Comparison of ENCODE assay signal across 21 cellular contexts in the genomic region with DNA sequence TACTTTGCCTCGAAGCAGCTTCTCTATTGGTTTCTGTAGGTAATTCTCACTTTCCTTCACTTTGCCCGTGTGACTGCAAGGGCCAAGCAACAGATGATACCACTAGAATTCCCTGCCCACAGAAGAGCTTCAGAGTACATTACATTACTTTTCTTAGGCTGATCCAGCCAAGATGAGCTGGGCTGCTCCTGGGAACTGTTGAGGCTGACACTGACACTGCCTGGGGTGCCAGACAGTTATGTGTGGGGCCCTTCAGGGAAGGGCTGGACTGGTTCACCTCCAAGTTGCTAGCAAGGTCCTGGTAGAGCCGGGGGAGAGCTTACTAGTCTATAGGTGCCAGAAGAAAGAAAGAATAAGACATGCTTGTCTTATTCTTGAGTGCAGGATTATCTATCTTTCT. TPM values are rescaled to one million over a fixed set of nuclear protein-coding genes. Genes with fewer than 3 reads are reported as not detected.
"Had no signal": no experiment of that assay in that cellular context is flagged by ENCODE, and none has a peak within 500 bp of the region (broad histone marks: within the 10 kb centered on the region; RNA-seq: fewer than 3 reads in every experiment).

No MANE protein-coding gene starts in this region.

- H3K4me1 Mint-ChIP-seq: activated naive CD4-positive, alpha-beta T cell treated with anti-CD3 and anti-CD28 coated beads, Interleukin-2, amount 10 ng/mL, durations not matched to agents 7 days and 5 days; WTC11 had no signal

- H3K4me3 Mint-ChIP-seq: activated CD4-positive, alpha-beta T cell treated with anti-CD3 and anti-CD28 coated beads, Interleukin-2, amount 10 ng/mL, durations not matched to agents 7 days and 5 days; activated naive CD4-positive, alpha-beta T cell treated with anti-CD3 and anti-CD28 coated beads, Interleukin-2, amount 10 ng/mL, durations not matched to agents 7 days and 5 days; activated naive CD8-positive, alpha-beta T cell treated with anti-CD3 and anti-CD28 coated beads, Interleukin-2, amount 50 U/mL, for 24 hours; stimulated activated naive CD8-positive, alpha-beta T cell treated with anti-CD3 and anti-CD28 coated beads, Interleukin-15, Interleukin-2, amounts not matched to agents 100 ng/mL and 50 ng/mL, for 24 hours; T-helper 2 cell treated with Interferon-gamma antibody and Interleukin-4, amounts not matched to agents 5 μg/mL and 100 μg/mL, for 36 hours; WTC11 had no signal

- DNase-seq: activated CD4-positive, alpha-beta T cell treated with anti-CD3 and anti-CD28 coated beads, Interleukin-2, amount 10 ng/mL, durations not matched to agents 7 days and 5 days; activated naive CD4-positive, alpha-beta T cell treated with anti-CD3 and anti-CD28 coated beads, Interleukin-2, amount 10 ng/mL, durations not matched to agents 7 days and 5 days; activated naive CD8-positive, alpha-beta T cell treated with anti-CD3 and anti-CD28 coated beads, Interleukin-2, amount 50 U/mL, for 24 hours; activated T-cell treated with anti-CD3 and anti-CD28 coated beads for 4 hours; effector memory CD4-positive, alpha-beta T cell; hippocampal formation; islet precursor cell; left colon; lower lobe of right lung; stimulated activated CD4-positive, alpha-beta T cell treated with anti-CD3 and anti-CD28 coated beads, Interleukin-2, amount 100 ng/mL, for 24 hours; transverse colon had no signal

- ATAC-seq: activated naive CD8-positive, alpha-beta T cell treated with anti-CD3 and anti-CD28 coated beads, Interleukin-2, amount 50 U/mL, for 24 hours; left colon; lower lobe of right lung; WTC11 had no signal

- H3K27me3 Mint-ChIP-seq: activated CD4-positive, alpha-beta T cell treated with anti-CD3 and anti-CD28 coated beads, Interleukin-2, amount 10 ng/mL, durations not matched to agents 7 days and 5 days; activated naive CD4-positive, alpha-beta T cell treated with anti-CD3 and anti-CD28 coated beads, Interleukin-2, amount 10 ng/mL, durations not matched to agents 7 days and 5 days; activated naive CD8-positive, alpha-beta T cell treated with anti-CD3 and anti-CD28 coated beads, Interleukin-2, amount 50 U/mL, for 24 hours; progenitor cell of endocrine pancreas; stimulated activated naive CD8-positive, alpha-beta T cell treated with anti-CD3 and anti-CD28 coated beads, Interleukin-15, Interleukin-2, amounts not matched to agents 100 ng/mL and 50 ng/mL, for 24 hours had no signal

- H3K9me3 ChIP-seq: ascending aorta, lower lobe of right lung, right atrium auricular region, suprapubic skin, transverse colon, vagina had no signal

- H3K27me3 ChIP-seq: ascending aorta, right atrium auricular region, suprapubic skin, transverse colon, vagina had no signal

- H3K4me1 ChIP-seq: ascending aorta, lower lobe of right lung, right atrium auricular region, suprapubic skin, transverse colon, vagina had no signal

- H3K9me3 Mint-ChIP-seq: activated CD4-positive, alpha-beta T cell treated with anti-CD3 and anti-CD28 coated beads, Interleukin-2, amount 10 ng/mL, durations not matched to agents 7 days and 5 days; activated naive CD4-positive, alpha-beta T cell treated with anti-CD3 and anti-CD28 coated beads, Interleukin-2, amount 10 ng/mL, durations not matched to agents 7 days and 5 days; activated naive CD8-positive, alpha-beta T cell treated with anti-CD3 and anti-CD28 coated beads, Interleukin-2, amount 50 U/mL, for 24 hours; stimulated activated naive CD8-positive, alpha-beta T cell treated with anti-CD3 and anti-CD28 coated beads, Interleukin-15, Interleukin-2, amounts not matched to agents 100 ng/mL and 50 ng/mL, for 24 hours; T-helper 2 cell treated with Interferon-gamma antibody and Interleukin-4, amounts not matched to agents 5 μg/mL and 100 μg/mL, for 36 hours; WTC11 had no signal

- H3K27ac Mint-ChIP-seq: activated CD4-positive, alpha-beta T cell treated with anti-CD3 and anti-CD28 coated beads, Interleukin-2, amount 10 ng/mL, durations not matched to agents 7 days and 5 days; activated naive CD4-positive, alpha-beta T cell treated with anti-CD3 and anti-CD28 coated beads, Interleukin-2, amount 10 ng/mL, durations not matched to agents 7 days and 5 days; progenitor cell of endocrine pancreas; T-helper 2 cell treated with Interferon-gamma antibody and Interleukin-4, amounts not matched to agents 5 μg/mL and 100 μg/mL, for 36 hours; WTC11 had no signal

- H3K4me3 ChIP-seq: ascending aorta, lower lobe of right lung, right atrium auricular region, SK-N-MC, suprapubic skin, transverse colon, vagina had no signal

- H3K27ac ChIP-seq: ascending aorta, lower lobe of right lung, right atrium auricular region, SK-N-MC, suprapubic skin, transverse colon, vagina had no signal

RNA-seq across cellular contexts. Expression of gene SCN11A, which starts 36.7 kb away (rescaled TPM):
- total RNA-seq: ascending aorta, bronchial epithelial cell, vagina had no signal
